In the genomic region with DNA sequence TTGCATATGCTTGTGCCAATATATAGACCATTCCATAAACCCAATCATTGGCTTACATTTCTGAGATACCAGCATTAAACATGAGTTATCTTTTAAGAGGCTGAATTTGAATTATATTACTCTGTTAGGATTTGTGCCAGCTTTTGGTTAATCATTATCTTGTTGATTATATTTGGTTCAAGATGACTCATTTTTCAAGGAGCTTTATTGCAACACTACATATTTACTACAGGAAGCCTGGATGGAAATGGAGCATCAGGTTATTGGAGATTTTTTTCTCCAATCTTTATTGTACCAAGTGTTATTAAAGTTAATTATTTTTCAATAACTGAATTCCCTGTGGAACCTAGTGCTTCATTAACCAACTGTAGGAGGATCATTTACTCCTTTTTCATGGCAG, we compare ENCODE assay signal across 1 cellular context.
TF ChIP-seq lines count a peak whose summit lies in the region.

No MANE protein-coding gene starts in this region.

TF ChIP-seq in HEK293, 187 proteins besides CTCF, POLR2A, EP300 and RAD21 (continued from another document):
- TF ChIP-seq, protein P1, sequence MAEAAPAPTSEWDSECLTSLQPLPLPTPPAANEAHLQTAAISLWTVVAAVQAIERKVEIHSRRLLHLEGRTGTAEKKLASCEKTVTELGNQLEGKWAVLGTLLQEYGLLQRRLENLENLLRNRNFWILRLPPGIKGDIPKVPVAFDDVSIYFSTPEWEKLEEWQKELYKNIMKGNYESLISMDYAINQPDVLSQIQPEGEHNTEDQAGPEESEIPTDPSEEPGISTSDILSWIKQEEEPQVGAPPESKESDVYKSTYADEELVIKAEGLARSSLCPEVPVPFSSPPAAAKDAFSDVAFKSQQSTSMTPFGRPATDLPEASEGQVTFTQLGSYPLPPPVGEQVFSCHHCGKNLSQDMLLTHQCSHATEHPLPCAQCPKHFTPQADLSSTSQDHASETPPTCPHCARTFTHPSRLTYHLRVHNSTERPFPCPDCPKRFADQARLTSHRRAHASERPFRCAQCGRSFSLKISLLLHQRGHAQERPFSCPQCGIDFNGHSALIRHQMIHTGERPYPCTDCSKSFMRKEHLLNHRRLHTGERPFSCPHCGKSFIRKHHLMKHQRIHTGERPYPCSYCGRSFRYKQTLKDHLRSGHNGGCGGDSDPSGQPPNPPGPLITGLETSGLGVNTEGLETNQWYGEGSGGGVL (tag by site-specific recombination; IDR thresholded peaks at IDR 0.05), result no peak
- TF ChIP-seq ZNF561 (tag by site-specific recombination; IDR thresholded peaks at IDR 0.05; ENCODE audit: borderline replicate concordance) (no peak), SCRT2 (tag by site-specific recombination; IDR thresholded peaks at IDR 0.05) (peak; percentile 49), ZNF223 (tag by site-specific recombination; IDR thresholded peaks at IDR 0.05) (no peak), ZNF138 (tag by site-specific recombination; IDR thresholded peaks at IDR 0.05; ENCODE audit: borderline replicate concordance) (no peak), ZNF184 (tag by site-specific recombination; IDR thresholded peaks at IDR 0.05) (0 out of 2 replicates have a peak, but pooled peaks have one; percentile 26)
